ENCODE assay signal across 8 cellular contexts in the genomic region with DNA sequence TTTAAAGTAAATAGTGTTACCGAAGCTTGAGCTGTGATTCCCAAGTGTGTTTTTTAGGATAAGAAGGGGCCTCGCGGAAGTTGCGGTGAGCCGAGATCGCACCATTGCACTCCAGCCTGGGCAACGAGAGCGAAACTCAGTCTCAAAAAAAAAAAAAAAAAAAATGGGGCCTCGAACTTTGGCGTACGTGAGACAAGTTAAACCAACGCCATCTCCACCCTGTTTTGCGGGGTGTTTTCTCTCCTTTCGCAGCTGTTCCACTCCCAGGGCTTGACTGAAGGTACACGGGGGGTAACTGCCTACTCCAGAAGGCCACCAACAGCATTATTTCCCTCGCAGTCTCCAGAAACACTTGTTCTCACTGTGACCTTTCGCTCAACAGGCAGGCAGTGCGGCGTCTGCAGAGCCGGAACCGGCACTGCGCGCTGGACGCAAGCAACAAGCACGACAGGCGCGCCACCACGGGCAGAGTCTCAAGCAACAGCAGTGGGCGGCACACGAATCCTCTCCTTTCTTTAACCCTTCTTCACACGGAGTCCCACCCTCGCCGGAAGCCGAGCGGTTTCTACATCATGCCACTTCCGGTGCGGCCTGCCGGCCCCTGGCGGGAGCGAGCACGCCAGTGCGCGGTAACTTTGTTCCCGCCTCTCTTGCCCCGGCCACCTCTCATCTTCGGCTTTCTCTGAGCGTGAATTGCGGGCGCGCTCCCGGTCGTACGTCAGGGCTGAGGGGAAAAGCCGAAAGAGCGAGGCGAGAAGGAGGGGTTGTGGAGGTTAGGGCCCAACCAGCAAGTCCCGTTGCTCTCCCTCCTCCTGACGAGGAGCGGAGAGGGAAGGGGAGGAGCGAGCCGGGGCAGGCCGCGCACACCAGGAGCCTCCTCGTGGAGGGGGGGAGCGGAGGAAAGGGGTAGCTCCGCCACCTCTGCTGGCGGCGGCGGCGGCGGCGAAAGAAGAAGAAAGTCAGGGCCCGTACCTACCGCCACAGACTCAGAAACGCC.
A peak's percentile ranks its signal among the peaks of the same experiment; 100 is the strongest.
DNase-seq lines count a peak whose midpoint lies in the region; ATAC-seq, FAIRE-seq and TF ChIP-seq lines count a peak whose summit lies in the region.

No MANE protein-coding gene starts in this region.

- peak; percentile 73 for ATAC-seq in HG03378 (IDR thresholded peaks at IDR 0.05; ENCODE audit: unreplicated experiment)

- DNase-seq in AML-193 (lab: John Stamatoyannopoulos, UW): peak; percentile 97
- DNase-seq in NCI-H446 treated with DMSO at 0.1 percent for 48 hours (lab: John Stamatoyannopoulos, UW): peak; percentile 99
- DNase-seq in activated CD4-positive, CD25-positive, alpha-beta regulatory T cell treated with anti-CD3 and anti-CD28 coated beads, Interleukin-2, amount 50 U/mL, for 72 hours: peak; percentile 96
- peak; percentile 89 to 98 for DNase-seq in cerebellar nuclear complex (lab: John Stamatoyannopoulos, UW)
- DNase-seq in stimulated activated CD4-positive, alpha-beta T cell treated with anti-CD3 and anti-CD28 coated beads, Interleukin-12 subunit alpha, Interleukin-12 subunit beta, amount 100 ng/mL, for 24 hours (ENCODE audit: low read depth in 2 of 2): peak; percentile 96 to 97

- peak; percentile 95 for TF ChIP-seq POLR2A in GM19099 (IDR thresholded peaks at IDR 0.05; ENCODE audit: extremely low read depth, insufficient read length, low read depth)

- peak; percentile 61 for FAIRE-seq in islet of Langerhans (lab: Jason Lieb, UNC)

Comparison
In these comparisons a context has a peak if more than half of its experiments do, and no peak if none do; other contexts are left out.
1. Peak in every context shown above with its lines: DNase-seq and ATAC-seq.